In genomic region chr16:50632927-50633800, GRCh38 we compare ENCODE assay signal across 1 cellular context.
TF ChIP-seq lines count a peak whose summit lies in the region.

No MANE protein-coding gene starts in this region.

TF ChIP-seq in K562, 482 proteins besides CTCF, POLR2A, EP300 and RAD21:
- TF ChIP-seq ZNF639 (CRISPR knock-in tag; conservative IDR thresholded peaks at IDR 0.05 in 1 of 2, IDR thresholded peaks at IDR 0.05 in 1 of 2) (no peak), ZZZ3 (IDR thresholded peaks at IDR 0.05) (no peak), ZKSCAN1 (IDR thresholded peaks at IDR 0.05; ENCODE audit: low read depth, low read length) (peak; percentile 72; the same call in 1 of the 2 replicates), VEZF1 (CRISPR knock-in tag; IDR thresholded peaks at IDR 0.05) (no peak), BCOR (IDR thresholded peaks at IDR 0.05) (no peak)
